Comparison of ENCODE assay signal across 22 cellular contexts in the genomic region with DNA sequence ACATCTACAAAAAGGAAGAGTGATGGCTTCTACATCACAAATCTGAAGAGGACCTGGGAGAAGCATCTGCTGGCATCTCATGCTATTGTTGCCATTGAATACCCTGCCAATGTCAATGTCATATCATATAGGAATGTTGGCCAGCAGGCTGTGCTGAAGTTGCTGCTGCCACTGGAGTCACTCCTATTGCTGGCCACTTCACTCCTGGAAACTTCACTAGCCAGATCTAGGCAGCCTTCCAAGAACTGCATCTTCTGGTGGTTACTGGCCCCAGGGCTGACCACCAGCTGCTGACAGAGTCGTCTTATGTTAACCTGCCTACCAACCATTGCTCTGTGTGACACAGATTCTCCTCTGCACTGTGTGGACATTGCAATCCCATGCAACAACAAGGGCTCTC.
"Had no signal": no experiment of that assay in that cellular context is flagged by ENCODE, and none has a peak within 500 bp of the region (broad histone marks: within the 10 kb centered on the region; RNA-seq: fewer than 3 reads in every experiment).

No MANE protein-coding gene starts in this region.

- H3K4me1 ChIP-seq: gastrocnemius medialis, left lung, neural progenitor cell, prostate gland, right atrium auricular region, testis, tibial artery, upper lobe of left lung had no signal

- H3K27ac ChIP-seq: coronary artery, gastrocnemius medialis, left lung, neural progenitor cell, prostate gland, right atrium auricular region, testis, tibial artery, upper lobe of left lung had no signal

- H3K9ac ChIP-seq: neural progenitor cell had no signal

- H3K9me3 ChIP-seq: gastrocnemius medialis, mucosa of descending colon, prostate gland, testis had no signal

- H3K36me3 ChIP-seq: gastrocnemius medialis, left lung, prostate gland, right atrium auricular region, tibial artery, upper lobe of left lung had no signal

- H2AFZ ChIP-seq: neural progenitor cell had no signal

- DNase-seq: dermis blood vessel endothelial cell; effector memory CD4-positive, alpha-beta T cell; erythroblast; foreskin fibroblast; gastrocnemius medialis; head of caudate nucleus; left lung; mesenchymal stem cell; mucosa of descending colon; naive thymus-derived CD4-positive, alpha-beta T cell; stimulated activated CD4-positive, alpha-beta T cell treated with anti-CD3 and anti-CD28 coated beads, Interleukin-4, amount 100 ng/mL, for 4 hours; stimulated activated naive CD8-positive, alpha-beta T cell treated with anti-CD3 and anti-CD28 coated beads, Interleukin-15, Interleukin-2, amounts not matched to agents 100 U/mL and 50 U/mL, for 24 hours; substantia nigra; testis; tibial artery; upper lobe of left lung had no signal

- ATAC-seq: gastrocnemius medialis; left lung; mucosa of descending colon; naive thymus-derived CD4-positive, alpha-beta T cell; sciatic nerve; stimulated activated memory B cell treated with anti-CD40 and anti-IgM and Interleukin-4, amounts not matched to agents 10 μg/mL and 1 μg/mL and 100 μg/mL, for 72 hours; stimulated activated naive CD8-positive, alpha-beta T cell treated with anti-CD3 and anti-CD28 coated beads, Interleukin-15, Interleukin-2, amounts not matched to agents 100 U/mL and 50 U/mL, for 24 hours had no signal

- H3K4me2 ChIP-seq: neural progenitor cell had no signal

- H3K4me3 ChIP-seq: coronary artery, gastrocnemius medialis, left lung, mucosa of descending colon, neural progenitor cell, prostate gland, right atrium auricular region, testis, tibial artery, upper lobe of left lung had no signal

- H3K27me3 ChIP-seq: gastrocnemius medialis, left lung, neural progenitor cell, right atrium auricular region, testis, tibial artery, upper lobe of left lung had no signal
